Comparison of ENCODE assay signal across 14 cellular contexts in the genomic region with DNA sequence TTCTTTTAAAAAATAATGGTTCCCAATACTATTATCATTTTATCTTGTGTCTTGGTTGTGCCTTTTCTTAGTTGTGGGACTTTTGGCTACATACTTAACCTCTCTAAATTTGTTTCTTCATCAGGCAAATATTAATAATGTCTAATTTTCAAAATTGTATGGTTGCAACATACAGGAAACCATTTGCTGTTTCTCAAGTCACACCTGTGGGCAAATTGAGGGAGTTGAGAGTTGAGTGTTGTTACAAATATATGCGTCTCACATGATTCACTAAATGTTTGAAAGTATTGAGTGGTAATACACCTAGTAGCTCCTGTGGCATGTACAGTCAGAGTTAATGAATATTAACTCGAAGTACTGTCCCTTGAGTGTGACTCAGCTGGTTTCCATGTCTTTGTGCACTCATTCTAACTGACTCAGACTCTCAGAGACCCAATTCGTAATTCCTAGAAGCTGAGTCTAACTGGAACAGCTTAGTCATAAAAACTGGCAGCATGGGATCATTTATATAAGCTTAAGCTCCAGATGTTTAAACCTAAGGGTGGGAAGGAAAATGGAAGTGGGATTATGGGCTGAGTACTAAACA.
DNase-seq lines count a peak whose midpoint lies in the region; ATAC-seq and TF ChIP-seq lines count a peak whose summit lies in the region.
"Had no signal": no experiment of that assay in that cellular context is flagged by ENCODE, and none has a peak within 500 bp of the region (broad histone marks: within the 10 kb centered on the region; RNA-seq: fewer than 3 reads in every experiment).

No MANE protein-coding gene starts in this region.

- peak; percentile 64 for ATAC-seq in upper lobe of right lung
- no peak for ATAC-seq in HG02588 (IDR thresholded peaks at IDR 0.05; ENCODE audit: unreplicated experiment)
- ATAC-seq: gastroesophageal sphincter, sciatic nerve, T-cell had no signal

- DNase-seq in NCI-H524 (lab: John Stamatoyannopoulos, UW) (peak; percentile 8 to 72), NCI-H524 treated with DMSO at 0.1 percent for 48 hours (lab: John Stamatoyannopoulos, UW) (no peak), SW480 (ENCODE audit: low spot score) (peak; percentile 29), fibroblast of villous mesenchyme (ENCODE audit: low read depth) (peak; percentile 99), upper lobe of right lung (no peak), uterus (no peak)
- no peak for DNase-seq in activated CD4-positive, alpha-beta T cell treated with anti-CD3 and anti-CD28 coated beads for 48 hours
- DNase-seq: 8988T, amygdala, NCI-H345, T-cell had no signal

- no peak for TF ChIP-seq POLR2A in uterus (IDR thresholded peaks at IDR 0.05)

- H3K27me3 ChIP-seq in upper lobe of right lung, result no peaks in the 10 kb centered on the region
- H3K27me3 ChIP-seq in uterus, result no peaks in the 10 kb centered on the region
- H3K27me3 ChIP-seq: gastroesophageal sphincter had no signal

- TF ChIP-seq CTCF in fibroblast of villous mesenchyme (IDR thresholded peaks at IDR 0.05; ENCODE audit: insufficient read depth, low read depth, low read length) (no peak), upper lobe of right lung (IDR thresholded peaks at IDR 0.05) (no peak), uterus (IDR thresholded peaks at IDR 0.05) (no peak)

- H3K4me3 ChIP-seq in fibroblast of villous mesenchyme (ENCODE audit: low read depth, low read length) (no peak overlapping the region), upper lobe of right lung (no peak overlapping the region), uterus (no peak overlapping the region)
- H3K4me3 ChIP-seq: gastroesophageal sphincter had no signal

- no peaks in the 10 kb centered on the region for H3K4me1 ChIP-seq in upper lobe of right lung
- no peaks in the 10 kb centered on the region for H3K4me1 ChIP-seq in uterus
- H3K4me1 ChIP-seq: gastroesophageal sphincter had no signal

- H3K9me3 ChIP-seq in upper lobe of right lung (no peaks in the 10 kb centered on the region), uterus (no peaks in the 10 kb centered on the region)
- H3K9me3 ChIP-seq: gastroesophageal sphincter had no signal

- intact Hi-C loops in upper lobe of right lung (cut with DNase I) (no loop called here), uterus (cut with DNase I; ENCODE audit: low total_unique reads) (no loop called here)

- H3K36me3 ChIP-seq in upper lobe of right lung (no peaks in the 10 kb centered on the region), uterus (no peaks in the 10 kb centered on the region)
- H3K36me3 ChIP-seq: gastroesophageal sphincter had no signal

- H3K27ac ChIP-seq in upper lobe of right lung (no peak overlapping the region), uterus (no peak overlapping the region)
- H3K27ac ChIP-seq: gastroesophageal sphincter had no signal

Comparison
In these comparisons a context has a peak if more than half of its experiments do, and no peak if none do; other contexts are left out.
1. DNase-seq: peak in NCI-H524 (2 of 2), SW480 (single experiment) and fibroblast of villous mesenchyme (single experiment); none in NCI-H524 treated with DMSO at 0.1 percent for 48 hours (single experiment), upper lobe of right lung (single experiment), activated CD4-positive, alpha-beta T cell treated with anti-CD3 and anti-CD28 coated beads for 48 hours (single experiment) and uterus (0 of 2).